8 cellular contexts compared by ENCODE assay signal in the genomic region with DNA sequence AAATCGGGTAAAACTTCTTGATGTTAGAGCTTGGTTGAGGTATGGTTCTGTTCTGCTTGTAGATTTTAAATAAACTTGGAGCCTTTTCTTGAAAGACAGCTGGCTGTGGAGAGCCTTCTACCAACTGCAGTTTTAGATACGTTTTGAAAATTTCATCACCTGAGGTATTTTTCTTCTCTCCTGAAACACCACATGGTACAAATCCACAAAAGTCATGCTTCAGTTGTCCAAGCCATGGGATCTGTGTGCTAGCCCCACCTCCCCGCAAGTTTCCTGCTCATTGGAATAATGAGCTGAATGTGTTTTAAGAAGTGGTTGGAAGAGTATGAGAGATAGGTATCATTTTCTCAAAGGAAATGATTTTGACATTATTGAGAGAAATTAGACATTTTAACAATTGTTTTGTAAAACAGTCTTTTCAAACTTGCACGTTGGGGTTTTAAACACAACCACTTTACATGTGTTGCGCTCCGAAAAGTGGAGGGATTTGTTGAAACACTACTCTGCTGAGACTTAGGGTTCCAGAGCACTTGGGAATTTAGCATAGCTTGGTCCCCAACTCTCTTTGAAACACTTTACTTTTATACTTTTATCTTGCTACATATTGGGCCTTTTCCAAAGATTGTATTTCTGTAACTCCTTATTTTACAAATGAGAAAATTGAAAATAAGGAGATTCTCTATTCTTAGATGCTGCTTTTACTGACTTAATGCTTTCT. TPM values are rescaled to one million over a fixed set of nuclear protein-coding genes. Genes with fewer than 3 reads are reported as not detected.
A peak's percentile ranks its signal among the peaks of the same experiment; 100 is the strongest.
DNase-seq lines count a peak whose midpoint lies in the region; ATAC-seq lines count a peak whose summit lies in the region.

No MANE protein-coding gene starts in this region.

- H3K27ac ChIP-seq in muscle layer of duodenum (ENCODE audit: low read length): peak overlapping the region; percentile 83

- peak overlapping the region; percentile 77 for H3K27ac Mint-ChIP-seq in activated CD8-positive, alpha-beta memory T cell treated with anti-CD3 and anti-CD28 coated beads, Interleukin-2, amount 10 ng/mL, durations not matched to agents 7 days and 5 days
- peak overlapping the region; percentile 99 for H3K27ac Mint-ChIP-seq in dendritic cell treated with granulocyte-macrophage colony-stimulating factor and Interleukin-4, amounts not matched to agents 40 ng/mL and 50 ng/mL, for 4 days

- H3K4me1 ChIP-seq in muscle layer of duodenum (ENCODE audit: control insufficient read depth in 1 of 2, insufficient read depth in 2 of 2, low read length in 2 of 2): peaks cover 15 to 30% of the 10 kb centered on the region in 2 donors

- H3K27me3 Mint-ChIP-seq in activated CD8-positive, alpha-beta memory T cell treated with anti-CD3 and anti-CD28 coated beads, Interleukin-2, amount 10 ng/mL, durations not matched to agents 7 days and 5 days: no peaks in the 10 kb centered on the region
- H3K27me3 Mint-ChIP-seq in dendritic cell treated with granulocyte-macrophage colony-stimulating factor and Interleukin-4, amounts not matched to agents 40 ng/mL and 50 ng/mL, for 4 days: no peaks in the 10 kb centered on the region

- H3K9me3 ChIP-seq in muscle layer of duodenum (ENCODE audit: control insufficient read depth in 1 of 2, low read length in 2 of 2): no peaks in the 10 kb centered on the region

- no peaks in the 10 kb centered on the region for H3K27me3 ChIP-seq in muscle layer of duodenum (ENCODE audit: low read depth, low read length)

- no peak for ATAC-seq in activated CD8-positive, alpha-beta memory T cell treated with anti-CD3 and anti-CD28 coated beads, Interleukin-2, amount 10 ng/mL, durations not matched to agents 7 days and 5 days
- no peak for ATAC-seq in HG03565 (IDR thresholded peaks at IDR 0.05; ENCODE audit: unreplicated experiment)

- peaks cover under 1% of the 10 kb centered on the region for H3K9me3 Mint-ChIP-seq in activated CD8-positive, alpha-beta memory T cell treated with anti-CD3 and anti-CD28 coated beads, Interleukin-2, amount 10 ng/mL, durations not matched to agents 7 days and 5 days (ENCODE audit: low read depth)
- H3K9me3 Mint-ChIP-seq in dendritic cell treated with granulocyte-macrophage colony-stimulating factor and Interleukin-4, amounts not matched to agents 40 ng/mL and 50 ng/mL, for 4 days: no peaks in the 10 kb centered on the region

- peak overlapping the region; percentile 81 to 93 for H3K4me3 ChIP-seq in muscle layer of duodenum (ENCODE audit: low read depth in 1 of 2, low read length in 2 of 2)

- CTCF ChIA-PET in activated CD8-positive, alpha-beta memory T cell treated with anti-CD3 and anti-CD28 coated beads, Interleukin-2, amount 10 ng/mL, durations not matched to agents 7 days and 5 days (lab: Charles Lee): interaction anchor here (2.4 kb wide), 1 partner anchor 81 kb away, joined by 11 read pairs; no protein-coding TSS in a partner anchor

- intact Hi-C loops in dendritic cell treated with granulocyte-macrophage colony-stimulating factor and Interleukin-4, amounts not matched to agents 40 ng/mL and 50 ng/mL, for 4 days (cut with micrococcal nuclease): no loop called here

- peaks cover 49% of the 10 kb centered on the region for H3K4me1 Mint-ChIP-seq in activated CD8-positive, alpha-beta memory T cell treated with anti-CD3 and anti-CD28 coated beads, Interleukin-2, amount 10 ng/mL, durations not matched to agents 7 days and 5 days
- H3K4me1 Mint-ChIP-seq in dendritic cell treated with granulocyte-macrophage colony-stimulating factor and Interleukin-4, amounts not matched to agents 40 ng/mL and 50 ng/mL, for 4 days (ENCODE audit: low read depth): peaks cover 54% of the 10 kb centered on the region

- DNase-seq in activated CD8-positive, alpha-beta memory T cell treated with anti-CD3 and anti-CD28 coated beads, Interleukin-2, amount 10 ng/mL, durations not matched to agents 7 days and 5 days: no peak
- DNase-seq in activated CD8-positive, alpha-beta memory T cell treated with anti-CD3 and anti-CD28 coated beads for 24 hours: no peak
- DNase-seq in NCI-H748 (lab: John Stamatoyannopoulos, UW; ENCODE audit: unreplicated experiment) (peak; percentile 48), iPS-NIHi7 (ENCODE audit: extremely low spot score) (no peak)
- no peak for DNase-seq in stimulated activated CD4-positive, alpha-beta T cell treated with anti-CD3 and anti-CD28 coated beads, Interleukin-4, amount 100 ng/mL, for 1 hour

- peak overlapping the region; percentile 77 for H3K4me3 Mint-ChIP-seq in activated CD8-positive, alpha-beta memory T cell treated with anti-CD3 and anti-CD28 coated beads, Interleukin-2, amount 10 ng/mL, durations not matched to agents 7 days and 5 days
- H3K4me3 Mint-ChIP-seq in dendritic cell treated with granulocyte-macrophage colony-stimulating factor and Interleukin-4, amounts not matched to agents 40 ng/mL and 50 ng/mL, for 4 days: peak overlapping the region; percentile 71

- peaks cover 0 to 8% of the 10 kb centered on the region in 2 donors for H3K36me3 ChIP-seq in muscle layer of duodenum (ENCODE audit: control insufficient read depth in 1 of 2, insufficient read depth in 2 of 2, low read length in 2 of 2)

- H3K36me3 Mint-ChIP-seq in activated CD8-positive, alpha-beta memory T cell treated with anti-CD3 and anti-CD28 coated beads, Interleukin-2, amount 10 ng/mL, durations not matched to agents 7 days and 5 days: peaks cover 13% of the 10 kb centered on the region
- peaks cover 8% of the 10 kb centered on the region for H3K36me3 Mint-ChIP-seq in dendritic cell treated with granulocyte-macrophage colony-stimulating factor and Interleukin-4, amounts not matched to agents 40 ng/mL and 50 ng/mL, for 4 days (ENCODE audit: low read depth)

RNA-seq across cellular contexts. Expression of a gene that starts 1.5 kb away (rescaled TPM):
- 10 to 100 TPM; 44.0 to 54.6 TPM for total RNA-seq in activated CD8-positive, alpha-beta memory T cell treated with anti-CD3 and anti-CD28 coated beads, Interleukin-2, amount 10 ng/mL, durations not matched to agents 7 days and 5 days
